In the genomic region with DNA sequence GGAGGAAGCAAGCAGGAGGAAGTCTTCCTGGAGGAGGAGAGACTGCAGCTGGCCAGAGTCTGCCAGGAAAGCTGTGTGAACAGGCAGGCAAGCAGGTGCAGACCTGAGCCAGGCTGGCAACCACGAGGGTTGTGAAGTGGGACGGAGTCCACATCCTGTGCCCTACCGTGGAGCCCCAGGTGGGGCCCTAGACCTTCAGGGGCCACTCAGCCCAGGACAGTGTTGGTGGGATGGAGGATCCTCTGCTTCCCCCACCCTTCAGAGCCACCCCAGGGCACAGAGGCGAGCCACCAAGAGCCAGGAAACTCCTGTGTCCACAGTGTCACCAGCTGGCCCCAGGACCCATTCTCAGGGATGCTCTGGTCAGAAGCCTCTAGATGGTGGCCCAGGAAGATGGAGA, we compare ENCODE assay signal across 27 cellular contexts. TPM values are rescaled to one million over a fixed set of nuclear protein-coding genes. Genes with fewer than 3 reads are reported as not detected.
"Had no signal": no experiment of that assay in that cellular context is flagged by ENCODE, and none has a peak within 500 bp of the region (broad histone marks: within the 10 kb centered on the region; RNA-seq: fewer than 3 reads in every experiment).

No MANE protein-coding gene starts in this region.

- DNase-seq: activated B cell treated with CpG ODN at 0.5 μM for 24 hours; activated CD4-positive, alpha-beta memory T cell treated with anti-CD3 and anti-CD28 coated beads for 36 hours; activated CD4-positive, alpha-beta T cell treated with anti-CD3 and anti-CD28 coated beads for 1 hour; activated CD4-positive, alpha-beta T cell treated with anti-CD3 and anti-CD28 coated beads, Interleukin-2, amount 10 ng/mL, durations not matched to agents 7 days and 5 days; activated CD8-positive, alpha-beta memory T cell treated with anti-CD3 and anti-CD28 coated beads for 24 hours; activated naive CD4-positive, alpha-beta T cell treated with Interleukin-2 at 50 U/mL for 16 hours; activated T-cell treated with anti-CD3 and anti-CD28 coated beads, Interleukin-2, amount 50 U/mL, for 72 hours; amygdala; NCI-H1092; NCI-H1417; NCI-H1930; NCI-H345; NCI-H510A; NCI-H526 treated with DMSO at 0.1 percent for 48 hours; NCI-H82; T-cell; T-helper 2 cell; T1000 had no signal

- ATAC-seq: activated T-cell treated with anti-CD3 and anti-CD28 coated beads, Interleukin-2, amount 50 U/mL, for 72 hours; T-cell had no signal

- H3K4me3 ChIP-seq: SK-N-MC had no signal

- H3K9ac ChIP-seq: KMS-11 had no signal

- H3K4me2 ChIP-seq: KMS-11 had no signal

- H3K9me3 Mint-ChIP-seq: activated B cell treated with CpG ODN at 0.5 μM for 24 hours; activated CD4-positive, alpha-beta memory T cell treated with anti-CD3 and anti-CD28 coated beads for 36 hours; activated CD4-positive, alpha-beta T cell treated with anti-CD3 and anti-CD28 coated beads, Interleukin-2, amount 10 ng/mL, durations not matched to agents 7 days and 5 days; activated T-cell treated with anti-CD3 and anti-CD28 coated beads, Interleukin-2, amount 50 U/mL, for 72 hours; activated T-helper 2 cell treated with anti-CD3 and anti-CD28 coated beads, Interferon-gamma antibody, Interleukin-2, Interleukin-4, amounts not matched to agents 10 μg/mL and 5 μg/mL and 100 μg/mL, durations not matched to agents 14 hours and 24 hours and 36 hours; brain; T-cell had no signal

- H3K27ac ChIP-seq: KMS-11, SK-N-MC had no signal

- H3K27ac Mint-ChIP-seq: activated B cell treated with CpG ODN at 0.5 μM for 24 hours; activated CD4-positive, alpha-beta memory T cell treated with anti-CD3 and anti-CD28 coated beads for 36 hours; activated CD4-positive, alpha-beta T cell treated with anti-CD3 and anti-CD28 coated beads, Interleukin-2, amount 10 ng/mL, durations not matched to agents 7 days and 5 days; activated naive CD8-positive, alpha-beta T cell; activated T-cell treated with anti-CD3 and anti-CD28 coated beads, Interleukin-2, amount 50 U/mL, for 72 hours; activated T-helper 2 cell treated with anti-CD3 and anti-CD28 coated beads, Interferon-gamma antibody, Interleukin-2, Interleukin-4, amounts not matched to agents 10 μg/mL and 5 μg/mL and 100 μg/mL, durations not matched to agents 14 hours and 24 hours and 36 hours; brain; T-cell had no signal

- H3K4me1 Mint-ChIP-seq: activated B cell treated with CpG ODN at 0.5 μM for 24 hours; activated CD4-positive, alpha-beta T cell treated with anti-CD3 and anti-CD28 coated beads, Interleukin-2, amount 10 ng/mL, durations not matched to agents 7 days and 5 days; brain; T-cell had no signal

- H3K36me3 Mint-ChIP-seq: activated CD4-positive, alpha-beta memory T cell treated with anti-CD3 and anti-CD28 coated beads for 36 hours; activated naive CD8-positive, alpha-beta T cell; brain; T-cell had no signal

- H3K4me3 Mint-ChIP-seq: activated B cell treated with CpG ODN at 0.5 μM for 24 hours; activated CD4-positive, alpha-beta memory T cell treated with anti-CD3 and anti-CD28 coated beads for 36 hours; activated CD4-positive, alpha-beta T cell treated with anti-CD3 and anti-CD28 coated beads, Interleukin-2, amount 10 ng/mL, durations not matched to agents 7 days and 5 days; activated naive CD8-positive, alpha-beta T cell; activated T-cell treated with anti-CD3 and anti-CD28 coated beads, Interleukin-2, amount 50 U/mL, for 72 hours; brain; T-cell had no signal

RNA-seq across cellular contexts. Expression of gene VSTM2B, which starts 8.4 kb away (rescaled TPM):
- total RNA-seq: activated B cell treated with CpG ODN at 0.5 μM for 24 hours; activated CD4-positive, alpha-beta memory T cell treated with anti-CD3 and anti-CD28 coated beads for 36 hours; activated CD4-positive, alpha-beta T cell treated with anti-CD3 and anti-CD28 coated beads, Interleukin-2, amount 10 ng/mL, durations not matched to agents 7 days and 5 days; activated T-cell treated with anti-CD3 and anti-CD28 coated beads, Interleukin-2, amount 50 U/mL, for 72 hours; activated T-helper 2 cell treated with anti-CD3 and anti-CD28 coated beads, Interferon-gamma antibody, Interleukin-2, Interleukin-4, amounts not matched to agents 10 μg/mL and 5 μg/mL and 100 μg/mL, durations not matched to agents 14 hours and 24 hours and 36 hours; astrocyte; MCF 10A; OCI-LY7; RPMI7951; T-cell had no signal
